Comparison of ENCODE assay signal across 8 cellular contexts in genomic region chr3:62318365-62318751, GRCh38. TPM values are rescaled to one million over a fixed set of nuclear protein-coding genes. Genes with fewer than 3 reads are reported as not detected.
DNase-seq lines count a peak whose midpoint lies in the region; ATAC-seq and TF ChIP-seq lines count a peak whose summit lies in the region.

No MANE protein-coding gene starts in this region.

- POLR2A ChIA-PET in CD8-positive, alpha-beta T cell (lab: Charles Lee): no interaction called here

- no peak for TF ChIP-seq CTCF in CD8-positive, alpha-beta T cell (IDR thresholded peaks at IDR 0.05)

- H3K36me3 Mint-ChIP-seq in CD8-positive, alpha-beta T cell: no peaks in the 10 kb centered on the region

- no peaks in the 10 kb centered on the region for H3K9me3 ChIP-seq in CD8-positive, alpha-beta T cell (ENCODE audit: low read length)
- H3K9me3 ChIP-seq in HUES48 (ENCODE audit: control insufficient read depth, insufficient read depth, low read length): peaks cover 5% of the 10 kb centered on the region; the same call in 1 of the 2 replicates
- no peaks in the 10 kb centered on the region for H3K9me3 ChIP-seq in effector memory CD4-positive, alpha-beta T cell (ENCODE audit: control insufficient read depth, low read length)
- H3K9me3 ChIP-seq in neuron (ENCODE audit: low read length): peaks cover 3% of the 10 kb centered on the region

- H3K4me3 Mint-ChIP-seq in CD8-positive, alpha-beta T cell: peak overlapping the region; percentile 84

- no peak overlapping the region for H3K27ac Mint-ChIP-seq in CD8-positive, alpha-beta T cell

- peaks cover 3% of the 10 kb centered on the region for H3K27me3 ChIP-seq in CD8-positive, alpha-beta T cell (ENCODE audit: insufficient read depth, low read length)
- H3K27me3 ChIP-seq in HUES48 (ENCODE audit: control insufficient read depth, insufficient read depth, low read length): no peaks in the 10 kb centered on the region
- H3K27me3 ChIP-seq in effector memory CD4-positive, alpha-beta T cell (replicated peaks; ENCODE audit: control insufficient read depth, insufficient read depth, low read length, poor library complexity, severe bottlenecking): no peaks in the 10 kb centered on the region
- H3K27me3 ChIP-seq in neuron (ENCODE audit: insufficient read depth, low read length): no peaks in the 10 kb centered on the region

- peaks cover 3% of the 10 kb centered on the region for H3K9me3 Mint-ChIP-seq in CD8-positive, alpha-beta T cell

- H3K27ac ChIP-seq in CD8-positive, alpha-beta T cell (ENCODE audit: low read depth, low read length): no peak overlapping the region
- H3K27ac ChIP-seq in HUES48 (ENCODE audit: low read depth, low read length): peak overlapping the region; percentile 50
- H3K27ac ChIP-seq in effector memory CD4-positive, alpha-beta T cell (ENCODE audit: insufficient read depth, low read length, poor library complexity, severe bottlenecking): peak overlapping the region; percentile 19

- no peaks in the 10 kb centered on the region for H3K36me3 ChIP-seq in CD8-positive, alpha-beta T cell (ENCODE audit: insufficient read depth, low read length)
- peaks cover 19% of the 10 kb centered on the region for H3K36me3 ChIP-seq in HUES48 (ENCODE audit: control insufficient read depth, insufficient read depth, low read length)
- H3K36me3 ChIP-seq in effector memory CD4-positive, alpha-beta T cell (ENCODE audit: control insufficient read depth, insufficient read depth, low read length): no peaks in the 10 kb centered on the region
- peaks cover 22% of the 10 kb centered on the region for H3K36me3 ChIP-seq in neuron (ENCODE audit: insufficient read depth, low read length)

- H3K4me1 ChIP-seq in CD8-positive, alpha-beta T cell (ENCODE audit: insufficient read depth, low read length): peaks cover 3% of the 10 kb centered on the region
- H3K4me1 ChIP-seq in HUES48 (ENCODE audit: control insufficient read depth, insufficient read depth, low read length): peaks cover under 1% of the 10 kb centered on the region; the same call in 1 of the 2 replicates
- no peaks in the 10 kb centered on the region for H3K4me1 ChIP-seq in effector memory CD4-positive, alpha-beta T cell (ENCODE audit: control insufficient read depth, insufficient read depth, low read length, poor library complexity, severe bottlenecking)
- H3K4me1 ChIP-seq in neuron (ENCODE audit: insufficient read depth, low read length): no peaks in the 10 kb centered on the region

- peaks cover 34% of the 10 kb centered on the region for H3K27me3 Mint-ChIP-seq in CD8-positive, alpha-beta T cell (ENCODE audit: low read depth)

- intact Hi-C loops in CD8-positive, alpha-beta T cell (cut with DNase I, micrococcal nuclease): no loop called here

- DNase-seq in CD8-positive, alpha-beta T cell: no peak
- no peak for DNase-seq in effector memory CD4-positive, alpha-beta T cell
- DNase-seq in COLO829 (ENCODE audit: low spot score): no peak

- H3K4me1 Mint-ChIP-seq in CD8-positive, alpha-beta T cell (ENCODE audit: low read depth): peaks cover 5% of the 10 kb centered on the region

- peak overlapping the region; percentile 90 for H2AFZ ChIP-seq in neuron (ENCODE audit: low read depth, low read length)

- H3K9ac ChIP-seq in HUES48 (ENCODE audit: low read depth, low read length): peak overlapping the region; percentile 75

- H3K4me3 ChIP-seq in CD8-positive, alpha-beta T cell (ENCODE audit: low read depth, low read length): peak overlapping the region; percentile 61
- H3K4me3 ChIP-seq in HUES48 (ENCODE audit: low read depth, low read length) (peak overlapping the region; percentile 84), neuron (ENCODE audit: low read length) (peak overlapping the region; percentile 59)
- peak overlapping the region; percentile 51 for H3K4me3 ChIP-seq in effector memory CD4-positive, alpha-beta T cell (ENCODE audit: insufficient read depth, low read depth, low read length, poor library complexity, severe bottlenecking)

- ATAC-seq in CD8-positive, alpha-beta T cell: no peak
- no peak for ATAC-seq in GM19397 (IDR thresholded peaks at IDR 0.05; ENCODE audit: unreplicated experiment)
- ATAC-seq in HG02840 (IDR thresholded peaks at IDR 0.05; ENCODE audit: low FRiP score, unreplicated experiment): no peak
- ATAC-seq in GM18520 (IDR thresholded peaks at IDR 0.05; ENCODE audit: unreplicated experiment): no peak

- CTCF ChIA-PET in CD8-positive, alpha-beta T cell (lab: Charles Lee): no interaction called here

RNA-seq across cellular contexts. Expression of gene FEZF2, which starts 55.0 kb away (rescaled TPM):
- not detected for total RNA-seq in CD8-positive, alpha-beta T cell
